8 cellular contexts compared by ENCODE assay signal in the genomic region with DNA sequence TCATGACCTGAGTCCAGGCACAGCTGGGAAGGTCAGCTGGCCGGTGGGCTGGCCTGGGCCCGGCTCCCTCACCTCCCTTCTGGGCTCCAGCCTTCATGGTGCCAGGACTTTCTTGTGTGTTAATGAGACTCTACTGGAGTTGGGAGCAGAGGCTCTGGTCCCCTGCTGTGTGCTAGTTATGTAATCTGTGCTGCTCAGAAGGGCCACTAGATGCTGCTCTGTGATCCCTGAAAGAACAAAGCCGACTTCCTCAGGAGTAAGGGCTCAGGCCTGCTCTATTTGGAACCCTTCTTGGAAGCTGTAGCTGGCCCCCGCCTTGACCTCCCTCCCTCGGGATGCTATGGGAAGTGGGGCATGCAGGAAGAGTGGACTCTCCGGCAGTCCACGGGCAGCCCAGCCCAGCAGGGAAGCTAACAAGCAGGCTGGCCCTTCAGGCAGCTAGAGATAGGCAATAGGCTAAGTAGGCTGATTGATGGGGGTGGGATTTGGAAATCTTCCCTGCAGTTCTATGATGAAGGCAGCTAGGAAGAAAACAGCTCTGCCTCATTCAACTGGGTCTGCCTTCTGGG. TPM values are rescaled to one million over a fixed set of nuclear protein-coding genes. Genes with fewer than 3 reads are reported as not detected.
DNase-seq lines count a peak whose midpoint lies in the region; ATAC-seq and TF ChIP-seq lines count a peak whose summit lies in the region.

No MANE protein-coding gene starts in this region.

- H3K9me3 Mint-ChIP-seq in activated CD8-positive, alpha-beta T cell treated with anti-CD3 and anti-CD28 coated beads for 36 hours = no peaks in the 10 kb centered on the region
- H3K9me3 Mint-ChIP-seq in naive B cell = no peaks in the 10 kb centered on the region

- intact Hi-C loops in activated CD8-positive, alpha-beta T cell treated with anti-CD3 and anti-CD28 coated beads for 36 hours (cut with micrococcal nuclease) = loop anchor here (5.0 to 10.0 kb wide), 2 partner anchors 124 to 271 kb away; no protein-coding TSS in a partner anchor

- H3K4me3 Mint-ChIP-seq in activated CD8-positive, alpha-beta T cell treated with anti-CD3 and anti-CD28 coated beads for 36 hours = no peak overlapping the region
- H3K4me3 Mint-ChIP-seq in naive B cell = peak overlapping the region in 3 of 8 donors; percentile 40 to 68 (median 47)

- H3K36me3 Mint-ChIP-seq in activated CD8-positive, alpha-beta T cell treated with anti-CD3 and anti-CD28 coated beads for 36 hours (ENCODE audit: low read depth) = peaks cover 34% of the 10 kb centered on the region
- H3K36me3 Mint-ChIP-seq in naive B cell = peaks cover 0 to 12% of the 10 kb centered on the region in 2 donors

- no peak overlapping the region for H3K4me3 ChIP-seq in fibroblast of pulmonary artery (replicated peaks; ENCODE audit: low read depth, low read length)

- ATAC-seq in GM21723 (IDR thresholded peaks at IDR 0.05; ENCODE audit: unreplicated experiment) (peak; percentile 40), naive B cell (ENCODE audit: low read depth in 2 of 2) (peak; percentile 23 to 42), GM21786 (IDR thresholded peaks at IDR 0.05; ENCODE audit: unreplicated experiment) (no peak), HG03196 (IDR thresholded peaks at IDR 0.05; ENCODE audit: unreplicated experiment) (no peak)
- peak; percentile 43 for ATAC-seq in activated CD8-positive, alpha-beta T cell treated with anti-CD3 and anti-CD28 coated beads for 36 hours

- H3K27me3 Mint-ChIP-seq in activated CD8-positive, alpha-beta T cell treated with anti-CD3 and anti-CD28 coated beads for 36 hours = no peaks in the 10 kb centered on the region
- no peaks in the 10 kb centered on the region for H3K27me3 Mint-ChIP-seq in naive B cell

- H3K4me1 Mint-ChIP-seq in activated CD8-positive, alpha-beta T cell treated with anti-CD3 and anti-CD28 coated beads for 36 hours (ENCODE audit: low read depth) = peaks cover 25% of the 10 kb centered on the region
- peaks cover 12 to 33% (median 30%) of the 10 kb centered on the region in 3 donors for H3K4me1 Mint-ChIP-seq in naive B cell

- POLR2A ChIA-PET in activated CD8-positive, alpha-beta T cell treated with anti-CD3 and anti-CD28 coated beads for 36 hours (lab: Charles Lee) = interaction anchor here (0.6 to 2.2 kb wide), 8 partner anchors 12 to 39 kb away, joined by 3 to 8 read pairs (median 4); a partner anchor contains a TSS

- TF ChIP-seq CTCF in activated CD8-positive, alpha-beta T cell treated with anti-CD3 and anti-CD28 coated beads for 36 hours (IDR thresholded peaks at IDR 0.05) = peak; percentile 62
- peak; percentile 66 for TF ChIP-seq CTCF in fibroblast of pulmonary artery (IDR thresholded peaks at IDR 0.05; ENCODE audit: low read length, missing control alignments)

- H3K27ac Mint-ChIP-seq in activated CD8-positive, alpha-beta T cell treated with anti-CD3 and anti-CD28 coated beads for 36 hours = no peak overlapping the region
- H3K27ac Mint-ChIP-seq in naive B cell = peak overlapping the region in 5 of 6 donors; percentile 21 to 91 (median 68)

- DNase-seq in C1 segment of cervical spinal cord (lab: John Stamatoyannopoulos, UW) = peak in 12 of 14 donors; percentile 66 to 92 (median 82)
- peak; percentile 47 for DNase-seq in NCI-H226
- peak; percentile 57 for DNase-seq in activated CD8-positive, alpha-beta T cell treated with anti-CD3 and anti-CD28 coated beads for 36 hours
- DNase-seq in fibroblast of pulmonary artery (ENCODE audit: low read depth) = peak; percentile 74
- DNase-seq in naive B cell = peak; percentile 57

- CTCF ChIA-PET in activated CD8-positive, alpha-beta T cell treated with anti-CD3 and anti-CD28 coated beads for 36 hours (lab: Charles Lee) = interaction anchor here (0.6 to 7.3 kb wide), 34 partner anchors 9 to 453 kb away, joined by 3 to 70 read pairs (median 4); a partner anchor contains a TSS

RNA-seq across cellular contexts. Expression of a gene that starts 3.3 kb away (rescaled TPM):
- total RNA-seq in activated CD8-positive, alpha-beta T cell treated with anti-CD3 and anti-CD28 coated beads for 36 hours = 10 to 100 TPM; 10.2 to 10.5 TPM
- polyA plus RNA-seq in naive B cell (ENCODE audit: low read depth in 6 of 6) = 10 to 100 TPM in 1 of 6 donors, 1 to 10 TPM in 5; 2.7 to 11.5 (median 4.2) TPM

RNA-seq across cellular contexts. Expression of a gene that starts 39.2 kb away (rescaled TPM):
- total RNA-seq in activated CD8-positive, alpha-beta T cell treated with anti-CD3 and anti-CD28 coated beads for 36 hours = 100 to 1,000 TPM; 119 to 130 TPM
- 100 to 1,000 TPM; 107 to 128 (median 111) TPM for polyA plus RNA-seq in naive B cell (ENCODE audit: low read depth in 6 of 6)

Comparison
In these comparisons a context has a peak if more than half of its experiments do, and no peak if none do; other contexts are left out.
1. ATAC-seq: peak in GM21723 (single experiment), activated CD8-positive, alpha-beta T cell treated with anti-CD3 and anti-CD28 coated beads for 36 hours (single experiment) and naive B cell (2 of 2); none in GM21786 (single experiment) and HG03196 (single experiment).
2. Peak in every context shown above with its lines, with median percentiles within 50 percentile points of each other: DNase-seq.